1 cellular context compared by ENCODE assay signal in the genomic region with DNA sequence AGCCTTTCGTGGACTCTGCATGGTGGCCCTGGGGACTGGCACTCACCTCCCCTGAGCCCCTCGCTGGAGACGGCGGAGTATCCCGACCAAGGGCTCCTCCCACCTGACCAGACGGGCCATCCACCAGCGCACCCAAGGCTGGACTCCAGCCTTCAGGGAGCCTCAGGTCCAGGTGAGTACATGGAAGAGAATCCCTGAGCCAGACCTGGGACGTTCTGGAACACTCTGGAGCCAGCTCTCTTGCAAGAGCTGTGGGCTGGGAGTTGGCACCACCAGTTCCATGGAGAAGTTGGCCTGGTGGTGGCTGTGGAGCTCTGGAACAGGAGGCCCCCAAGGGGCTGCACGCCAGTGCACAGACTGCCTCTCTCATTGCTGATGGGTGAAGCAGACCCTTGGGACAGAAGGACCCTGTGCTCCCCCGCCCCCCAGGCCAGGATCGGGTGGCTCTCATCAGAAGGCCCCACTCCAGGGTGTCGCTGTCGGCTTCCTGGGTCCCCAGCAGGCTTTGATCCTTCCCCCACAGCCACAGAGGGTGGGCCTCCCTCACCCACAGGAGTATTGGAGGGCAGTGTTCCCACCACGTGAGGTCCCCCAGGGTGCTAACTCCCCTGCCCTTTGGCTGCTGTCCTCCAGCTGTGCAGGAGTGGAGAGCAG.
TF ChIP-seq lines count a peak whose summit lies in the region.

No MANE protein-coding gene starts in this region.

TF ChIP-seq in H1, 55 proteins besides CTCF, POLR2A, EP300 and RAD21:
- TF ChIP-seq CBX5 (IDR thresholded peaks at IDR 0.05; ENCODE audit: low read depth, low read length): no peak
- TF ChIP-seq, protein P1, sequence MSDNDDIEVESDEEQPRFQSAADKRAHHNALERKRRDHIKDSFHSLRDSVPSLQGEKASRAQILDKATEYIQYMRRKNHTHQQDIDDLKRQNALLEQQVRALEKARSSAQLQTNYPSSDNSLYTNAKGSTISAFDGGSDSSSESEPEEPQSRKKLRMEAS (IDR thresholded peaks at IDR 0.05): no peak
- no peak for TF ChIP-seq TCF12 (IDR thresholded peaks at IDR 0.05; ENCODE audit: low read depth, low read length)
- TF ChIP-seq CHD2 (IDR thresholded peaks at IDR 0.05; ENCODE audit: low read length): no peak
- TF ChIP-seq, protein P2, sequence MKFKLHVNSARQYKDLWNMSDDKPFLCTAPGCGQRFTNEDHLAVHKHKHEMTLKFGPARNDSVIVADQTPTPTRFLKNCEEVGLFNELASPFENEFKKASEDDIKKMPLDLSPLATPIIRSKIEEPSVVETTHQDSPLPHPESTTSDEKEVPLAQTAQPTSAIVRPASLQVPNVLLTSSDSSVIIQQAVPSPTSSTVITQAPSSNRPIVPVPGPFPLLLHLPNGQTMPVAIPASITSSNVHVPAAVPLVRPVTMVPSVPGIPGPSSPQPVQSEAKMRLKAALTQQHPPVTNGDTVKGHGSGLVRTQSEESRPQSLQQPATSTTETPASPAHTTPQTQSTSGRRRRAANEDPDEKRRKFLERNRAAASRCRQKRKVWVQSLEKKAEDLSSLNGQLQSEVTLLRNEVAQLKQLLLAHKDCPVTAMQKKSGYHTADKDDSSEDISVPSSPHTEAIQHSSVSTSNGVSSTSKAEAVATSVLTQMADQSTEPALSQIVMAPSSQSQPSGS (IDR thresholded peaks at IDR 0.05; ENCODE audit: low read length): no peak
- no peak for TF ChIP-seq MAFK (IDR thresholded peaks at IDR 0.05; ENCODE audit: low read depth, low read length)
- no peak for TF ChIP-seq TAF1 (IDR thresholded peaks at IDR 0.05; ENCODE audit: low read depth, low read length)
- TF ChIP-seq CBX8 (IDR thresholded peaks at IDR 0.05; ENCODE audit: borderline replicate concordance, low read depth, low read length): no peak
- TF ChIP-seq KDM1A (IDR thresholded peaks at IDR 0.05; ENCODE audit: borderline replicate concordance, low read length): no peak
- no peak for TF ChIP-seq RXRA (IDR thresholded peaks at IDR 0.05; ENCODE audit: insufficient read depth, low read depth, low read length)
- no peak for TF ChIP-seq NANOG (IDR thresholded peaks at IDR 0.05; ENCODE audit: insufficient read depth, low read depth, low read length, poor library complexity, severe bottlenecking)
- no peak for TF ChIP-seq BCL11A (IDR thresholded peaks at IDR 0.05; ENCODE audit: low read depth in 2 of 2, low read length in 2 of 2)
- TF ChIP-seq JUN (IDR thresholded peaks at IDR 0.05; ENCODE audit: low read depth, low read length): no peak
- TF ChIP-seq CHD1 (IDR thresholded peaks at IDR 0.05; ENCODE audit: low read depth, low read length): no peak
- no peak for TF ChIP-seq CEBPB (IDR thresholded peaks at IDR 0.05; ENCODE audit: low read depth, low read length)
